ENCODE assay signal across 12 cellular contexts in genomic region chr2:41930807-41931566, GRCh38.
A peak's percentile ranks its signal among the peaks of the same experiment; 100 is the strongest.
DNase-seq lines count a peak whose midpoint lies in the region; ATAC-seq, FAIRE-seq and TF ChIP-seq lines count a peak whose summit lies in the region.
"Had no signal": no experiment of that assay in that cellular context is flagged by ENCODE, and none has a peak within 500 bp of the region (broad histone marks: within the 10 kb centered on the region; RNA-seq: fewer than 3 reads in every experiment).

No MANE protein-coding gene starts in this region.

- DNase-seq in HK-2 (ENCODE audit: unreplicated experiment) (peak; percentile 42), fibroblast of lung (ENCODE audit: low read depth in 2 of 2) (peak; percentile 44 to 67), GM12892 (ENCODE audit: insufficient read length) (no peak), foreskin keratinocyte (no peak), Peyer's patch (no peak), upper lobe of right lung (no peak)
- no peak for DNase-seq in stimulated activated effector memory CD8-positive, alpha-beta T cell treated with anti-CD3 and anti-CD28 coated beads, Interleukin-12 subunit alpha, Interleukin-12 subunit beta, amount 100 ng/mL, for 72 hours (ENCODE audit: low spot score in 2 of 2)
- DNase-seq: activated B cell treated with CpG ODN at 0.5 μM for 24 hours; naive thymus-derived CD4-positive, alpha-beta T cell; stimulated activated CD4-positive, alpha-beta T cell treated with anti-CD3 and anti-CD28 coated beads, Interleukin-2, amount 100 ng/mL, for 48 hours; substantia nigra had no signal

- no peaks in the 10 kb centered on the region for H3K36me3 Mint-ChIP-seq in stimulated activated effector memory CD8-positive, alpha-beta T cell treated with anti-CD3 and anti-CD28 coated beads, Interleukin-12 subunit alpha, Interleukin-12 subunit beta, amount 100 ng/mL, for 72 hours
- H3K36me3 Mint-ChIP-seq: naive thymus-derived CD4-positive, alpha-beta T cell had no signal

- no peak overlapping the region for H2AFZ ChIP-seq in fibroblast of lung (ENCODE audit: low read length)

- H3K4me3 ChIP-seq in fibroblast of lung (replicated peaks in 1 of 4; ENCODE audit: control extremely low read depth in 1 of 4, insufficient read depth in 1 of 4, low read depth in 3 of 4, low read length in 4 of 4) (no peak overlapping the region), Peyer's patch (no peak overlapping the region), upper lobe of right lung (no peak overlapping the region)

- ATAC-seq in GM19397 (IDR thresholded peaks at IDR 0.05; ENCODE audit: unreplicated experiment), result peak; percentile 50
- no peak for ATAC-seq in stimulated activated effector memory CD8-positive, alpha-beta T cell treated with anti-CD3 and anti-CD28 coated beads, Interleukin-12 subunit alpha, Interleukin-12 subunit beta, amount 100 ng/mL, for 72 hours
- ATAC-seq in foreskin keratinocyte, result no peak
- ATAC-seq in upper lobe of right lung, result no peak
- ATAC-seq: naive thymus-derived CD4-positive, alpha-beta T cell had no signal

- no peaks in the 10 kb centered on the region for H3K9me3 ChIP-seq in fibroblast of lung (ENCODE audit: control insufficient read depth, insufficient read depth, low read depth, low read length)
- H3K9me3 ChIP-seq in Peyer's patch, result no peaks in the 10 kb centered on the region
- H3K9me3 ChIP-seq in upper lobe of right lung, result no peaks in the 10 kb centered on the region

- FAIRE-seq in GM12892 (lab: Jason Lieb, UNC), result no peak

- H3K27ac Mint-ChIP-seq in stimulated activated effector memory CD8-positive, alpha-beta T cell treated with anti-CD3 and anti-CD28 coated beads, Interleukin-12 subunit alpha, Interleukin-12 subunit beta, amount 100 ng/mL, for 72 hours, result peak overlapping the region; percentile 75
- H3K27ac Mint-ChIP-seq: activated B cell treated with CpG ODN at 0.5 μM for 24 hours; naive thymus-derived CD4-positive, alpha-beta T cell had no signal

- H3K9me3 Mint-ChIP-seq in stimulated activated effector memory CD8-positive, alpha-beta T cell treated with anti-CD3 and anti-CD28 coated beads, Interleukin-12 subunit alpha, Interleukin-12 subunit beta, amount 100 ng/mL, for 72 hours, result no peaks in the 10 kb centered on the region
- H3K9me3 Mint-ChIP-seq: activated B cell treated with CpG ODN at 0.5 μM for 24 hours; naive thymus-derived CD4-positive, alpha-beta T cell had no signal

- H3K4me3 Mint-ChIP-seq in stimulated activated effector memory CD8-positive, alpha-beta T cell treated with anti-CD3 and anti-CD28 coated beads, Interleukin-12 subunit alpha, Interleukin-12 subunit beta, amount 100 ng/mL, for 72 hours, result no peak overlapping the region
- H3K4me3 Mint-ChIP-seq: activated B cell treated with CpG ODN at 0.5 μM for 24 hours; naive thymus-derived CD4-positive, alpha-beta T cell had no signal

- H3K36me3 ChIP-seq in fibroblast of lung (ENCODE audit: control insufficient read depth, insufficient read depth, low read length) (no peaks in the 10 kb centered on the region), Peyer's patch (no peaks in the 10 kb centered on the region), upper lobe of right lung (no peaks in the 10 kb centered on the region)

- no peak overlapping the region for H3K9ac ChIP-seq in fibroblast of lung (ENCODE audit: insufficient read depth, low read length)

- H3K79me2 ChIP-seq in fibroblast of lung (ENCODE audit: control insufficient read depth, insufficient read depth, low read length), result no peaks in the 10 kb centered on the region

- no peaks in the 10 kb centered on the region for H4K20me1 ChIP-seq in fibroblast of lung (ENCODE audit: control insufficient read depth, extremely low read depth, insufficient read depth, low read length)

- TF ChIP-seq POLR2A in GM12892 (IDR thresholded peaks at IDR 0.05; ENCODE audit: low read depth, low read length) (no peak), Peyer's patch (IDR thresholded peaks at IDR 0.05) (no peak)

- H3K27me3 ChIP-seq in fibroblast of lung (ENCODE audit: control insufficient read depth, insufficient read depth, low read length) (no peaks in the 10 kb centered on the region), foreskin keratinocyte (no peaks in the 10 kb centered on the region), Peyer's patch (no peaks in the 10 kb centered on the region), upper lobe of right lung (no peaks in the 10 kb centered on the region)

- no peak overlapping the region for H3K4me2 ChIP-seq in fibroblast of lung (ENCODE audit: extremely low read depth, insufficient read depth, low read length)

- TF ChIP-seq CTCF in fibroblast of lung (conservative IDR thresholded peaks at IDR 0.05 in 1 of 2, IDR thresholded peaks at IDR 0.05 in 1 of 2; ENCODE audit: low read depth in 1 of 2, low read length in 2 of 2) (no peak), foreskin keratinocyte (conservative IDR thresholded peaks at IDR 0.05) (no peak), Peyer's patch (IDR thresholded peaks at IDR 0.05) (no peak), upper lobe of right lung (IDR thresholded peaks at IDR 0.05) (no peak)

- peaks cover 12% of the 10 kb centered on the region for H3K4me1 Mint-ChIP-seq in stimulated activated effector memory CD8-positive, alpha-beta T cell treated with anti-CD3 and anti-CD28 coated beads, Interleukin-12 subunit alpha, Interleukin-12 subunit beta, amount 100 ng/mL, for 72 hours
- H3K4me1 Mint-ChIP-seq: activated B cell treated with CpG ODN at 0.5 μM for 24 hours; naive thymus-derived CD4-positive, alpha-beta T cell had no signal

- intact Hi-C loops in upper lobe of right lung (cut with DNase I), result no loop called here

- H3K4me1 ChIP-seq in fibroblast of lung (ENCODE audit: control insufficient read depth, extremely low read depth, insufficient read depth, low read length), result peaks cover 29% of the 10 kb centered on the region
- no peaks in the 10 kb centered on the region for H3K4me1 ChIP-seq in foreskin keratinocyte
- H3K4me1 ChIP-seq in Peyer's patch, result peaks cover 0 to 13% (median 0%) of the 10 kb centered on the region in 4 donors
- peaks cover 8% of the 10 kb centered on the region for H3K4me1 ChIP-seq in upper lobe of right lung

- H3K27ac ChIP-seq in fibroblast of lung (ENCODE audit: insufficient read depth, low read length), result no peak overlapping the region
- no peak overlapping the region for H3K27ac ChIP-seq in foreskin keratinocyte
- no peak overlapping the region for H3K27ac ChIP-seq in Peyer's patch
- H3K27ac ChIP-seq in upper lobe of right lung, result no peak overlapping the region

Comparison
In these comparisons a context has a peak if more than half of its experiments do, and no peak if none do; other contexts are left out.
1. DNase-seq: peak in HK-2 (single experiment) and fibroblast of lung (2 of 2); none in stimulated activated effector memory CD8-positive, alpha-beta T cell treated with anti-CD3 and anti-CD28 coated beads, Interleukin-12 subunit alpha, Interleukin-12 subunit beta, amount 100 ng/mL, for 72 hours (0 of 2), GM12892 (single experiment), foreskin keratinocyte (0 of 2), Peyer's patch (0 of 3) and upper lobe of right lung (single experiment).